18 cellular contexts compared by ENCODE assay signal in the genomic region with DNA sequence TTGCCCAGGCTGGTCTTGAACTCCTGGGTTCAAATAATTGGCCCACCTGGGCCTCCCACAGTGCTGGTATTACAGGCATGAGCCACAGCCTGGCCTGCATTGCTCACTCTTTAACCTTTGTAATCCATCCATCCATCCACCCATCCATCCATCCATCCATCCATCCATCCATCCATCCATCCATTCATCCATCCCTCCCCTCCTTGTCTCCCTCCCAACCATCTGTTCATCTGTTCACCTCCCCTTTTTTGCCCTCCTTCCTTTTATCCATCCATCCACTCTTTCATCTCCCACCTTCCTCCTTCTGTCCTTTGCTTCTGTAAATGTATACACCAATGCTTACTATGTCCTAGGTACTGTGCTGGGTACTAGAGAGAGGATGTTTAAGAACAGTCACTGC.
"Had no signal": no experiment of that assay in that cellular context is flagged by ENCODE, and none has a peak within 500 bp of the region (broad histone marks: within the 10 kb centered on the region; RNA-seq: fewer than 3 reads in every experiment).

No MANE protein-coding gene starts in this region.

- H3K9ac ChIP-seq: parathyroid adenoma had no signal

- H3K79me2 ChIP-seq: parathyroid adenoma had no signal

- FAIRE-seq: small intestine, TTC549 had no signal

- H3K27me3 ChIP-seq: esophagus muscularis mucosa, right lobe of liver, testis had no signal

- H3K9me3 ChIP-seq: esophagus muscularis mucosa, neutrophil, right lobe of liver, testis had no signal

- H3K4me1 ChIP-seq: esophagus muscularis mucosa, parathyroid adenoma, right lobe of liver, testis had no signal

- H3K27ac Mint-ChIP-seq: activated naive CD8-positive, alpha-beta T cell had no signal

- H3K36me3 ChIP-seq: esophagus muscularis mucosa, neutrophil, right lobe of liver had no signal

- H3K4me3 ChIP-seq: coronary artery, esophagus muscularis mucosa, right lobe of liver, testis had no signal

- H3K36me3 Mint-ChIP-seq: activated naive CD8-positive, alpha-beta T cell; brain; naive thymus-derived CD8-positive, alpha-beta T cell; type B pancreatic cell had no signal

- H3K4me3 Mint-ChIP-seq: activated T-cell treated with anti-CD3 and anti-CD28 coated beads, Interleukin-2, amount 50 U/mL, for 4 hours; brain; central memory CD8-positive, alpha-beta T cell; type B pancreatic cell had no signal

- H3K9me3 Mint-ChIP-seq: activated T-cell treated with anti-CD3 and anti-CD28 coated beads, Interleukin-2, amount 50 U/mL, for 4 hours; central memory CD8-positive, alpha-beta T cell; naive thymus-derived CD8-positive, alpha-beta T cell; type B pancreatic cell had no signal

- H3K27ac ChIP-seq: coronary artery, esophagus muscularis mucosa, neutrophil, parathyroid adenoma, right lobe of liver, testis had no signal

- DNase-seq: activated CD8-positive, alpha-beta memory T cell treated with anti-CD3 and anti-CD28 coated beads, Interleukin-2, amount 50 U/mL, for 4 hours; activated gamma-delta T cell treated with Interleukin-2 at 50 U/mL for 16 hours; activated T-cell treated with anti-CD3 and anti-CD28 coated beads, Interleukin-2, amount 50 U/mL, for 4 hours; mesendoderm; naive thymus-derived CD8-positive, alpha-beta T cell; right lobe of liver; small intestine; stimulated activated CD4-positive, alpha-beta T cell treated with anti-CD3 and anti-CD28 coated beads, Interleukin-4, amount 100 ng/mL, for 1 hour; testis had no signal

- H2AFZ ChIP-seq: parathyroid adenoma had no signal

- H3K27me3 Mint-ChIP-seq: activated naive CD8-positive, alpha-beta T cell; central memory CD8-positive, alpha-beta T cell; naive thymus-derived CD8-positive, alpha-beta T cell; type B pancreatic cell had no signal
